Comparison of ENCODE assay signal across 15 cellular contexts in genomic region chr22:19877626-19878339, GRCh38. TPM values are rescaled to one million over a fixed set of nuclear protein-coding genes. Genes with fewer than 3 reads are reported as not detected.
DNase-seq lines count a peak whose midpoint lies in the region; ATAC-seq and TF ChIP-seq lines count a peak whose summit lies in the region.
"Had no signal": no experiment of that assay in that cellular context is flagged by ENCODE, and none has a peak within 500 bp of the region (broad histone marks: within the 10 kb centered on the region; RNA-seq: fewer than 3 reads in every experiment).

No MANE protein-coding gene starts in this region.

- H3K4me3 ChIP-seq in SJCRH30 (no peak overlapping the region), fibroblast of lung (replicated peaks in 1 of 4; ENCODE audit: control extremely low read depth in 1 of 4, insufficient read depth in 1 of 4, low read depth in 3 of 4, low read length in 4 of 4) (no peak overlapping the region), prostate gland (no peak overlapping the region), smooth muscle cell (no peak overlapping the region)

- H3K79me2 ChIP-seq in fibroblast of lung (ENCODE audit: control insufficient read depth, insufficient read depth, low read length) (peaks cover 8% of the 10 kb centered on the region), smooth muscle cell (ENCODE audit: low read depth) (no peaks in the 10 kb centered on the region)

- H3K27me3 ChIP-seq in SJCRH30 (no peaks in the 10 kb centered on the region), fibroblast of lung (ENCODE audit: control insufficient read depth, insufficient read depth, low read length) (no peaks in the 10 kb centered on the region), prostate gland (replicated peaks; ENCODE audit: insufficient read depth) (no peaks in the 10 kb centered on the region), smooth muscle cell (ENCODE audit: low read depth) (no peaks in the 10 kb centered on the region)

- CTCF ChIA-PET in activated CD8-positive, alpha-beta memory T cell treated with anti-CD3 and anti-CD28 coated beads, Interleukin-2, amount 10 ng/mL, durations not matched to agents 7 days and 5 days (lab: Charles Lee), result no interaction called here

- DNase-seq in activated CD8-positive, alpha-beta memory T cell treated with anti-CD3 and anti-CD28 coated beads, Interleukin-2, amount 50 U/mL, for 48 hours, result peak; percentile 33
- no peak for DNase-seq in activated CD8-positive, alpha-beta memory T cell treated with anti-CD3 and anti-CD28 coated beads, Interleukin-2, amount 10 ng/mL, durations not matched to agents 7 days and 5 days
- peak in 1 of 2 experiments; percentile 41 for DNase-seq in SJCRH30
- DNase-seq in fibroblast of lung (ENCODE audit: low read depth in 2 of 2), result peak; percentile 32 to 74
- DNase-seq in prostate gland (ENCODE audit: low spot score), result no peak
- DNase-seq in substantia nigra (lab: John Stamatoyannopoulos, UW), result no peak
- no peak for DNase-seq in activated CD4-positive, alpha-beta T cell treated with anti-CD3 and anti-CD28 coated beads, Interleukin-2, amount 50 U/mL, for 1 hour
- no peak for DNase-seq in smooth muscle cell (lab: John Stamatoyannopoulos, UW; ENCODE audit: unreplicated experiment)
- DNase-seq: GDM1, hypothalamus, KBM-7, NCI-H2081 treated with DMSO at 0.1 percent for 48 hours, OCI-M1 had no signal

- TF ChIP-seq CTCF in fibroblast of lung (conservative IDR thresholded peaks at IDR 0.05 in 1 of 2, IDR thresholded peaks at IDR 0.05 in 1 of 2; ENCODE audit: low read depth in 1 of 2, low read length in 2 of 2) (no peak), prostate gland (IDR thresholded peaks at IDR 0.05) (no peak), smooth muscle cell (IDR thresholded peaks at IDR 0.05; ENCODE audit: borderline replicate concordance, insufficient read depth, poor library complexity, severe bottlenecking) (no peak)

- H3K27ac ChIP-seq in SJCRH30, result peak overlapping the region; percentile 7; the same call in 1 of the 2 replicates
- H3K27ac ChIP-seq in fibroblast of lung (ENCODE audit: insufficient read depth, low read length), result no peak overlapping the region
- peak overlapping the region; percentile 68 to 75 for H3K27ac ChIP-seq in prostate gland
- H3K27ac ChIP-seq in substantia nigra (ENCODE audit: low read depth, low read length, poor library complexity, severe bottlenecking), result no peak overlapping the region
- no peak overlapping the region for H3K27ac ChIP-seq in smooth muscle cell (ENCODE audit: low read depth)

- H2AFZ ChIP-seq in fibroblast of lung (ENCODE audit: low read length) (no peak overlapping the region), smooth muscle cell (ENCODE audit: low read depth) (no peak overlapping the region)

- H3K27ac Mint-ChIP-seq in activated CD8-positive, alpha-beta memory T cell treated with anti-CD3 and anti-CD28 coated beads, Interleukin-2, amount 10 ng/mL, durations not matched to agents 7 days and 5 days, result no peak overlapping the region
- H3K27ac Mint-ChIP-seq: stimulated activated memory B cell treated with anti-CD40 and anti-IgM and Interleukin-4, amounts not matched to agents 10 μg/mL and 1 μg/mL and 100 μg/mL, for 72 hours; T-helper 2 cell treated with Interferon-gamma antibody and Interleukin-4, amounts not matched to agents 5 μg/mL and 100 μg/mL, for 36 hours had no signal

- TF ChIP-seq POLR2A in prostate gland (IDR thresholded peaks at IDR 0.05), result no peak

- H3K9me3 Mint-ChIP-seq in activated CD8-positive, alpha-beta memory T cell treated with anti-CD3 and anti-CD28 coated beads, Interleukin-2, amount 10 ng/mL, durations not matched to agents 7 days and 5 days (ENCODE audit: low read depth), result no peaks in the 10 kb centered on the region
- H3K9me3 Mint-ChIP-seq: stimulated activated memory B cell treated with anti-CD40 and anti-IgM and Interleukin-4, amounts not matched to agents 10 μg/mL and 1 μg/mL and 100 μg/mL, for 72 hours; T-helper 2 cell treated with Interferon-gamma antibody and Interleukin-4, amounts not matched to agents 5 μg/mL and 100 μg/mL, for 36 hours had no signal

- no peaks in the 10 kb centered on the region for H3K9me3 ChIP-seq in SJCRH30 (replicated peaks)
- H3K9me3 ChIP-seq in fibroblast of lung (ENCODE audit: control insufficient read depth, insufficient read depth, low read depth, low read length), result no peaks in the 10 kb centered on the region
- H3K9me3 ChIP-seq in prostate gland, result no peaks in the 10 kb centered on the region
- no peaks in the 10 kb centered on the region for H3K9me3 ChIP-seq in smooth muscle cell (replicated peaks; ENCODE audit: low read depth)

- H3K9ac ChIP-seq in fibroblast of lung (ENCODE audit: insufficient read depth, low read length), result no peak overlapping the region
- H3K9ac ChIP-seq in smooth muscle cell (ENCODE audit: low read depth), result no peak overlapping the region

- no peak for ATAC-seq in activated CD8-positive, alpha-beta memory T cell treated with anti-CD3 and anti-CD28 coated beads, Interleukin-2, amount 10 ng/mL, durations not matched to agents 7 days and 5 days

- peaks cover 3% of the 10 kb centered on the region for H3K4me1 Mint-ChIP-seq in activated CD8-positive, alpha-beta memory T cell treated with anti-CD3 and anti-CD28 coated beads, Interleukin-2, amount 10 ng/mL, durations not matched to agents 7 days and 5 days
- H3K4me1 Mint-ChIP-seq: stimulated activated memory B cell treated with anti-CD40 and anti-IgM and Interleukin-4, amounts not matched to agents 10 μg/mL and 1 μg/mL and 100 μg/mL, for 72 hours had no signal

- H3K27me3 Mint-ChIP-seq in activated CD8-positive, alpha-beta memory T cell treated with anti-CD3 and anti-CD28 coated beads, Interleukin-2, amount 10 ng/mL, durations not matched to agents 7 days and 5 days, result no peaks in the 10 kb centered on the region
- H3K27me3 Mint-ChIP-seq: stimulated activated memory B cell treated with anti-CD40 and anti-IgM and Interleukin-4, amounts not matched to agents 10 μg/mL and 1 μg/mL and 100 μg/mL, for 72 hours had no signal

- H3K4me2 ChIP-seq in fibroblast of lung (ENCODE audit: extremely low read depth, insufficient read depth, low read length) (no peak overlapping the region), smooth muscle cell (no peak overlapping the region)

- 94% methylated on average over 19 of the region's 20 CpGs for WGBS in prostate gland
- WGBS in smooth muscle cell (ENCODE audit: low lambda C conversion rate), result 50% methylated on average over 20 of the region's 20 CpGs

- no peaks in the 10 kb centered on the region for H3K36me3 Mint-ChIP-seq in activated CD8-positive, alpha-beta memory T cell treated with anti-CD3 and anti-CD28 coated beads, Interleukin-2, amount 10 ng/mL, durations not matched to agents 7 days and 5 days
- H3K36me3 Mint-ChIP-seq: stimulated activated memory B cell treated with anti-CD40 and anti-IgM and Interleukin-4, amounts not matched to agents 10 μg/mL and 1 μg/mL and 100 μg/mL, for 72 hours had no signal

- no peaks in the 10 kb centered on the region for H4K20me1 ChIP-seq in fibroblast of lung (ENCODE audit: control insufficient read depth, extremely low read depth, insufficient read depth, low read length)
- no peaks in the 10 kb centered on the region for H4K20me1 ChIP-seq in smooth muscle cell (ENCODE audit: low read depth)

- H3K36me3 ChIP-seq in SJCRH30 (no peaks in the 10 kb centered on the region), fibroblast of lung (ENCODE audit: control insufficient read depth, insufficient read depth, low read length) (peaks cover 10% of the 10 kb centered on the region), prostate gland (no peaks in the 10 kb centered on the region), smooth muscle cell (ENCODE audit: low read depth) (no peaks in the 10 kb centered on the region)

- no peak overlapping the region for H3K4me3 Mint-ChIP-seq in activated CD8-positive, alpha-beta memory T cell treated with anti-CD3 and anti-CD28 coated beads, Interleukin-2, amount 10 ng/mL, durations not matched to agents 7 days and 5 days
- H3K4me3 Mint-ChIP-seq: stimulated activated memory B cell treated with anti-CD40 and anti-IgM and Interleukin-4, amounts not matched to agents 10 μg/mL and 1 μg/mL and 100 μg/mL, for 72 hours; T-helper 2 cell treated with Interferon-gamma antibody and Interleukin-4, amounts not matched to agents 5 μg/mL and 100 μg/mL, for 36 hours had no signal

- peaks cover 7% of the 10 kb centered on the region for H3F3A ChIP-seq in smooth muscle cell (ENCODE audit: low read depth)

- intact Hi-C loops in prostate gland (cut with DNase I), result no loop called here

- H3K4me1 ChIP-seq in SJCRH30 (peaks cover 83% of the 10 kb centered on the region), fibroblast of lung (ENCODE audit: control insufficient read depth, extremely low read depth, insufficient read depth, low read length) (peaks cover 38% of the 10 kb centered on the region), prostate gland (replicated peaks) (peaks cover 42% of the 10 kb centered on the region), smooth muscle cell (ENCODE audit: low read depth) (peaks cover 17% of the 10 kb centered on the region)

RNA-seq across cellular contexts. Expression of gene GNB1L, which starts 23.1 kb away (rescaled TPM):
- 10 to 100 TPM; 13.7 to 14.7 TPM for total RNA-seq in activated CD8-positive, alpha-beta memory T cell treated with anti-CD3 and anti-CD28 coated beads, Interleukin-2, amount 10 ng/mL, durations not matched to agents 7 days and 5 days
- total RNA-seq in SJCRH30 (2014; rRNA removed; shearing (Covaris generic)), result 12.3 and 12.6 TPM in 2 replicates
- 6.4 and 7.8 TPM in 2 replicates for total RNA-seq in fibroblast of lung
- 1.4 and 2.1 TPM in 2 replicates for polyA plus RNA-seq in fibroblast of lung
- 4.0 and 6.5 TPM in 2 replicates for polyA plus RNA-seq in fibroblast of lung (2012)
- polyA minus RNA-seq in fibroblast of lung (ENCODE audit: low replicate concordance), result 0.71 and 1.3 TPM in 2 replicates
- 10 to 100 TPM in 1 of 2 donors, 1 to 10 TPM in 1; 5.6 to 12.0 TPM for total RNA-seq in prostate gland
- total RNA-seq in smooth muscle cell, result 2.3 and 4.1 TPM in 2 replicates
- 7.4 and 7.9 TPM in 2 replicates for polyA plus RNA-seq in smooth muscle cell

RNA-seq across cellular contexts. Expression of gene RTL10, which starts 23.1 kb away (rescaled TPM):
- 10 to 100 TPM; 12.8 to 15.9 TPM for total RNA-seq in activated CD8-positive, alpha-beta memory T cell treated with anti-CD3 and anti-CD28 coated beads, Interleukin-2, amount 10 ng/mL, durations not matched to agents 7 days and 5 days
- total RNA-seq in SJCRH30 (2014; rRNA removed; shearing (Covaris generic)), result 16.2 and 19.1 TPM in 2 replicates
- total RNA-seq in fibroblast of lung (7.3 and 7.7 TPM in 2 replicates), prostate gland (10 to 100 TPM; 15.7 to 41.9 TPM), smooth muscle cell (3.8 and 7.3 TPM in 2 replicates)
- polyA plus RNA-seq in fibroblast of lung (5.6 and 6.5 TPM in 2 replicates), smooth muscle cell (7.5 TPM in 2 replicates)
- polyA plus RNA-seq in fibroblast of lung (2012), result 7.5 and 8.7 TPM in 2 replicates
- polyA minus RNA-seq in fibroblast of lung (ENCODE audit: low replicate concordance), result 22.6 and 34.5 TPM in 2 replicates

Comparison
In these comparisons a context has a peak if more than half of its experiments do, and no peak if none do; other contexts are left out.
1. DNase-seq: peak in activated CD8-positive, alpha-beta memory T cell treated with anti-CD3 and anti-CD28 coated beads, Interleukin-2, amount 50 U/mL, for 48 hours (single experiment) and fibroblast of lung (2 of 2); none in activated CD8-positive, alpha-beta memory T cell treated with anti-CD3 and anti-CD28 coated beads, Interleukin-2, amount 10 ng/mL, durations not matched to agents 7 days and 5 days (single experiment), prostate gland (single experiment), substantia nigra (0 of 49), activated CD4-positive, alpha-beta T cell treated with anti-CD3 and anti-CD28 coated beads, Interleukin-2, amount 50 U/mL, for 1 hour (single experiment) and smooth muscle cell (single experiment).
2. H3K27ac ChIP-seq: peak in SJCRH30 (single experiment) and prostate gland (2 of 2); none in fibroblast of lung (single experiment), substantia nigra (single experiment) and smooth muscle cell (single experiment).